ENCODE assay signal across 2 cellular contexts in the genomic region with DNA sequence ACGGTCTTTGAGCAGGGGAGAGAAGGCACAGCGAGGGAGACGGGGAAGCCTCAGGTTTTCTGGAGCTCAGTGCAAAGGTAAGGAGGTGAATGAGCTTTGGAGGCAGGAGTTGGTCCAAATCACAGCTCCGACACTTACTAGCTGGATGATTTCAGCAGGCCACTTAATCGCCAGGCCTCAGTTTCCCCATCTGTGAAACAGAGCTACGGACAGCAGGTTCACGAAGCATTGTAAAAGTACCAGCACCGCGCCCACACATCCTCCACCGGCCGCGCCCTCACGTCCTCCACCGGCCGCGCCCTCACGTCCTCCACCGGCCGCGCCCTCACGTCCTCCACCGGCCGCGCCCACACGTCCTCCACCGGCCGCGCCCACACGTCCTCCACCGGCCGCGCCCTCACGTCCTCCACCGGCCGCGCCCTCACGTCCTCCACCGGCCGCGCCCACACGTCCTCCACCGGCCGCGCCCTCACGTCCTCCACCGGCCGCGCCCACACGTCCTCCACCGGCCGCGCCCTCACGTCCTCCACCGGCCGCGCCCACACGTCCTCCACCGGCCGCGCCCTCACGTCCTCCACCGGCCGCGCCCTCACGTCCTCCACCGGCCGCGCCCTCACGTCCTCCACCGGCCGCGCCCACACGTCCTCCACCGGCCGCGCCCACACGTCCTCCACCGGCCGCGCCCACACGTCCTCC.
TF ChIP-seq lines count a peak whose summit lies in the region.
"Not testable (repeated sequence)": the region's sequence is repeated elsewhere in the genome, so short reads cannot be mapped to it uniquely, and the experiment has no call there.

No MANE protein-coding gene starts in this region.

TF ChIP-seq in HCT116, 20 proteins besides CTCF, POLR2A, EP300 and RAD21:
- 0 out of 2 replicates have a peak, but pooled peaks have one; percentile 1 for TF ChIP-seq ZFX (IDR thresholded peaks at IDR 0.05)
- peak; percentile 30; the same call in 1 of the 2 replicates for TF ChIP-seq POLR2AphosphoS5 (IDR thresholded peaks at IDR 0.05; ENCODE audit: low read depth, low read length)

TF ChIP-seq in K562, 482 proteins besides CTCF, POLR2A, EP300 and RAD21:
- 0 out of 2 replicates have a peak, but pooled peaks have one; percentile 20 for TF ChIP-seq RBFOX2 (IDR thresholded peaks at IDR 0.05; ENCODE audit: low read depth, low read length)
- TF ChIP-seq DPF2 (IDR thresholded peaks at IDR 0.05) = 0 out of 2 replicates have a peak, but pooled peaks have one; percentile 24
- 0 out of 2 replicates have a peak, but pooled peaks have one; percentile 18 for TF ChIP-seq CREM (IDR thresholded peaks at IDR 0.05; ENCODE audit: low read depth)
- TF ChIP-seq NR2C2 (CRISPR knock-in tag; IDR thresholded peaks at IDR 0.05) = not testable (repeated sequence)
- TF ChIP-seq NR2C2 (tag; IDR thresholded peaks at IDR 0.05) = peak; percentile 26; the same call in 1 of the 2 replicates
- peak; percentile 90 for TF ChIP-seq ZNF263 (CRISPR knock-in tag; IDR thresholded peaks at IDR 0.05; ENCODE audit: borderline replicate concordance)
- TF ChIP-seq, protein P1, sequence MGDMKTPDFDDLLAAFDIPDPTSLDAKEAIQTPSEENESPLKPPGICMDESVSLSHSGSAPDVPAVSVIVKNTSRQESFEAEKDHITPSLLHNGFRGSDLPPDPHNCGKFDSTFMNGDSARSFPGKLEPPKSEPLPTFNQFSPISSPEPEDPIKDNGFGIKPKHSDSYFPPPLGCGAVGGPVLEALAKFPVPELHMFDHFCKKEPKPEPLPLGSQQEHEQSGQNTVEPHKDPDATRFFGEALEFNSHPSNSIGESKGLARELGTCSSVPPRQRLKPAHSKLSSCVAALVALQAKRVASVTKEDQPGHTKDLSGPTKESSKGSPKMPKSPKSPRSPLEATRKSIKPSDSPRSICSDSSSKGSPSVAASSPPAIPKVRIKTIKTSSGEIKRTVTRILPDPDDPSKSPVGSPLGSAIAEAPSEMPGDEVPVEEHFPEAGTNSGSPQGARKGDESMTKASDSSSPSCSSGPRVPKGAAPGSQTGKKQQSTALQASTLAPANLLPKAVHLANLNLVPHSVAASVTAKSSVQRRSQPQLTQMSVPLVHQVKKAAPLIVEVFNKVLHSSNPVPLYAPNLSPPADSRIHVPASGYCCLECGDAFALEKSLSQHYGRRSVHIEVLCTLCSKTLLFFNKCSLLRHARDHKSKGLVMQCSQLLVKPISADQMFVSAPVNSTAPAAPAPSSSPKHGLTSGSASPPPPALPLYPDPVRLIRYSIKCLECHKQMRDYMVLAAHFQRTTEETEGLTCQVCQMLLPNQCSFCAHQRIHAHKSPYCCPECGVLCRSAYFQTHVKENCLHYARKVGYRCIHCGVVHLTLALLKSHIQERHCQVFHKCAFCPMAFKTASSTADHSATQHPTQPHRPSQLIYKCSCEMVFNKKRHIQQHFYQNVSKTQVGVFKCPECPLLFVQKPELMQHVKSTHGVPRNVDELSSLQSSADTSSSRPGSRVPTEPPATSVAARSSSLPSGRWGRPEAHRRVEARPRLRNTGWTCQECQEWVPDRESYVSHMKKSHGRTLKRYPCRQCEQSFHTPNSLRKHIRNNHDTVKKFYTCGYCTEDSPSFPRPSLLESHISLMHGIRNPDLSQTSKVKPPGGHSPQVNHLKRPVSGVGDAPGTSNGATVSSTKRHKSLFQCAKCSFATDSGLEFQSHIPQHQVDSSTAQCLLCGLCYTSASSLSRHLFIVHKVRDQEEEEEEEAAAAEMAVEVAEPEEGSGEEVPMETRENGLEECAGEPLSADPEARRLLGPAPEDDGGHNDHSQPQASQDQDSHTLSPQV (IDR thresholded peaks at IDR 0.05) = 0 out of 2 replicates have a peak, but pooled peaks have one; percentile 39
- TF ChIP-seq, protein P2, sequence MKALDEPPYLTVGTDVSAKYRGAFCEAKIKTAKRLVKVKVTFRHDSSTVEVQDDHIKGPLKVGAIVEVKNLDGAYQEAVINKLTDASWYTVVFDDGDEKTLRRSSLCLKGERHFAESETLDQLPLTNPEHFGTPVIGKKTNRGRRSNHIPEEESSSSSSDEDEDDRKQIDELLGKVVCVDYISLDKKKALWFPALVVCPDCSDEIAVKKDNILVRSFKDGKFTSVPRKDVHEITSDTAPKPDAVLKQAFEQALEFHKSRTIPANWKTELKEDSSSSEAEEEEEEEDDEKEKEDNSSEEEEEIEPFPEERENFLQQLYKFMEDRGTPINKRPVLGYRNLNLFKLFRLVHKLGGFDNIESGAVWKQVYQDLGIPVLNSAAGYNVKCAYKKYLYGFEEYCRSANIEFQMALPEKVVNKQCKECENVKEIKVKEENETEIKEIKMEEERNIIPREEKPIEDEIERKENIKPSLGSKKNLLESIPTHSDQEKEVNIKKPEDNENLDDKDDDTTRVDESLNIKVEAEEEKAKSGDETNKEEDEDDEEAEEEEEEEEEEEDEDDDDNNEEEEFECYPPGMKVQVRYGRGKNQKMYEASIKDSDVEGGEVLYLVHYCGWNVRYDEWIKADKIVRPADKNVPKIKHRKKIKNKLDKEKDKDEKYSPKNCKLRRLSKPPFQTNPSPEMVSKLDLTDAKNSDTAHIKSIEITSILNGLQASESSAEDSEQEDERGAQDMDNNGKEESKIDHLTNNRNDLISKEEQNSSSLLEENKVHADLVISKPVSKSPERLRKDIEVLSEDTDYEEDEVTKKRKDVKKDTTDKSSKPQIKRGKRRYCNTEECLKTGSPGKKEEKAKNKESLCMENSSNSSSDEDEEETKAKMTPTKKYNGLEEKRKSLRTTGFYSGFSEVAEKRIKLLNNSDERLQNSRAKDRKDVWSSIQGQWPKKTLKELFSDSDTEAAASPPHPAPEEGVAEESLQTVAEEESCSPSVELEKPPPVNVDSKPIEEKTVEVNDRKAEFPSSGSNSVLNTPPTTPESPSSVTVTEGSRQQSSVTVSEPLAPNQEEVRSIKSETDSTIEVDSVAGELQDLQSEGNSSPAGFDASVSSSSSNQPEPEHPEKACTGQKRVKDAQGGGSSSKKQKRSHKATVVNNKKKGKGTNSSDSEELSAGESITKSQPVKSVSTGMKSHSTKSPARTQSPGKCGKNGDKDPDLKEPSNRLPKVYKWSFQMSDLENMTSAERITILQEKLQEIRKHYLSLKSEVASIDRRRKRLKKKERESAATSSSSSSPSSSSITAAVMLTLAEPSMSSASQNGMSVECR (CRISPR knock-in tag; IDR thresholded peaks at IDR 0.05) = peak; percentile 27; the same call in 1 of the 2 replicates
- peak; percentile 62 for TF ChIP-seq EGR1 (conservative IDR thresholded peaks at IDR 0.05)
- 0 out of 2 replicates have a peak, but pooled peaks have one; percentile 46 for TF ChIP-seq HNRNPL (IDR thresholded peaks at IDR 0.05; ENCODE audit: low read depth, low read length)
- peak; percentile 30; the same call in 1 of the 2 replicates for TF ChIP-seq CTBP1 (IDR thresholded peaks at IDR 0.05; ENCODE audit: borderline replicate concordance)
